27 cellular contexts compared by ENCODE assay signal in genomic region chr2:165967746-165968145, GRCh38.
"Had no signal": no experiment of that assay in that cellular context is flagged by ENCODE, and none has a peak within 500 bp of the region (broad histone marks: within the 10 kb centered on the region; RNA-seq: fewer than 3 reads in every experiment).

No MANE protein-coding gene starts in this region.

- H3K9me3 ChIP-seq: stomach, suprapubic skin, testis, thoracic aorta, thyroid gland, tibial nerve, transverse colon, upper lobe of left lung, upper lobe of right lung, uterus, vagina had no signal

- H3K36me3 ChIP-seq: stomach, suprapubic skin, thoracic aorta, thyroid gland, tibial artery, tibial nerve, transverse colon, upper lobe of left lung, upper lobe of right lung, uterus, vagina had no signal

- H3K4me3 ChIP-seq: stomach, suprapubic skin, testis, thoracic aorta, thyroid gland, tibial artery, tibial nerve, transverse colon, upper lobe of left lung, upper lobe of right lung, uterus, vagina had no signal

- H3K27me3 ChIP-seq: stomach, testis, thyroid gland, tibial artery, tibial nerve, transverse colon, upper lobe of left lung, upper lobe of right lung, uterus, vagina had no signal

- FAIRE-seq: urothelium cell line had no signal

- DNase-seq: stimulated activated CD4-positive, alpha-beta T cell treated with anti-CD3 and anti-CD28 coated beads, Interleukin-2, amount 100 ng/mL, for 48 hours; stimulated activated CD4-positive, alpha-beta T cell treated with anti-CD3 and anti-CD28 coated beads, Interleukin-4, amount 100 ng/mL, for 1 hour; stimulated activated CD4-positive, alpha-beta T cell treated with anti-CD3 and anti-CD28 coated beads, Interleukin-4, amount 100 ng/mL, for 24 hours; stimulated activated CD4-positive, alpha-beta T cell treated with anti-CD3 and anti-CD28 coated beads, Interleukin-4, amount 100 ng/mL, for 4 hours; stimulated activated CD8-positive, alpha-beta memory T cell treated with anti-CD3 and anti-CD28 coated beads, Interleukin-4, amount 100 ng/mL, for 48 hours; stimulated activated naive B cell treated with anti-CD40 and anti-IgM and Interleukin-4, amounts not matched to agents 10 μg/mL and 1 μg/mL and 100 μg/mL, for 72 hours; stimulated activated naive CD4-positive, alpha-beta T cell; stimulated activated naive CD4-positive, alpha-beta T cell treated with Interleukin-2 at 50 U/mL for 16 hours; stimulated activated naive CD8-positive, alpha-beta T cell treated with anti-CD3 and anti-CD28 coated beads, Interleukin-15, amount 100 ng/mL, for 72 hours; stimulated activated naive CD8-positive, alpha-beta T cell treated with anti-CD3 and anti-CD28 coated beads, Interleukin-15, Interleukin-2, amounts not matched to agents 100 U/mL and 50 U/mL, for 24 hours; stomach; substantia nigra; testis; thyroid gland; tibial artery; transverse colon; trophoblast cell; upper lobe of left lung; upper lobe of right lung; uterus had no signal

- H3K27ac ChIP-seq: stomach, suprapubic skin, testis, thoracic aorta, thyroid gland, tibial artery, tibial nerve, transverse colon, upper lobe of left lung, upper lobe of right lung, uterus, vagina had no signal

- ATAC-seq: stimulated activated effector memory CD8-positive, alpha-beta T cell treated with anti-CD3 and anti-CD28 coated beads, Interleukin-12 subunit alpha, Interleukin-12 subunit beta, amount 100 ng/mL, for 72 hours; stimulated activated memory B cell treated with anti-CD40 and anti-IgM and Interleukin-4, amounts not matched to agents 10 μg/mL and 1 μg/mL and 100 μg/mL, for 72 hours; stimulated activated naive B cell treated with anti-CD40 and anti-IgM and Interleukin-4, amounts not matched to agents 10 μg/mL and 1 μg/mL and 100 μg/mL, for 72 hours; stimulated activated naive CD8-positive, alpha-beta T cell treated with anti-CD3 and anti-CD28 coated beads, Interleukin-15, amount 100 ng/mL, for 72 hours; stimulated activated naive CD8-positive, alpha-beta T cell treated with anti-CD3 and anti-CD28 coated beads, Interleukin-15, Interleukin-2, amounts not matched to agents 100 U/mL and 50 U/mL, for 24 hours; upper lobe of right lung had no signal

- H3K4me1 ChIP-seq: stomach, suprapubic skin, testis, thyroid gland, tibial artery, tibial nerve, transverse colon, upper lobe of left lung, upper lobe of right lung, uterus, vagina had no signal
